9 cellular contexts compared by ENCODE assay signal in the genomic region with DNA sequence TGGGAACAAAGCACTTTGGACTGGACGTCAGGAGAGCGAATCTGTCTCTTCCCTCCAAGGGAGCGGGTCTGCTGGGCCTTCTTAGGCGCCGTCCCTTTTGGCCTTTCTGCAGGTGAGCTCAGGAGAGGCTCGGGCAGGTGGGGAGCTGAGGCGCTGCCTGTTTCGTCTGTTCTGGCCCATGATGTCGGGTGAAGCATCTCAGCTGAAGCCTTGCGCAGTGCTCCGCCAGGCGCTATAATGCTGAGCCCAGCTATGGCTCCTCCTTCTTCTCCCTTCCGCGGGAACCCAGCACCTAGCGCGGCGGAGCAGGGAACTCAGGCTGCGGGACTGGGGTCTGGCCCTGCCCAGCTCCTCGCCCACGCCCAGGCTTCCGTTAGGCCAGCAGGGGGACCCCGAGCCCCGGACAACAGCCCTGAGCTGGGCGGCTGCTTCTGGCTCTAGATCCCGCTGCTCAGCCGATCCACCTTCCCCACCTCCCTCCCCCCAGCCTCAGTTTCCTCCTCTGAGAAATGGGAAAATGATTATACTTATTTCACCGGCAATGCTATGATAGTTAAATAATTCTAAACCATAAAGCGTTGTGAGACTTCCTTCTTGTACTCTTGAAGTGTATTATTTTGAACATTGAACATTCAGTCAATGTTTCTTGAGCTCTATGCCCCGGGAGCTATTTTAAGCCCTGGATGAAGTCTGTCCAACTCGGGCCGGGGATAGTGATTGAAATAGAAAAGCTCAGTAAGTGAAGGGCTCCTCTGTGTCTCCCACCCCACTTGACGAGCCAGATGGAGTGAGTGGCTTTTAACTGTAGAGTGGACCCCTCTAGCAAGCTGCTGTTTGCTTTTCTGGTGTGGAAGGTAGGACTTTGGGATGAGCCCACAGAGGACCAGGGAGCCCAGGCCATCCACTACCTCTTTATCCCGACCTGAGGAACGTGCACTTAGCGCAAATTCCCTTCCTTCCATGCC. TPM values are rescaled to one million over a fixed set of nuclear protein-coding genes. Genes with fewer than 3 reads are reported as not detected.
DNase-seq lines count a peak whose midpoint lies in the region; ATAC-seq and TF ChIP-seq lines count a peak whose summit lies in the region.
"Had no signal": no experiment of that assay in that cellular context is flagged by ENCODE, and none has a peak within 500 bp of the region (broad histone marks: within the 10 kb centered on the region; RNA-seq: fewer than 3 reads in every experiment).

No MANE protein-coding gene starts in this region.

- no peaks in the 10 kb centered on the region for H3K4me1 ChIP-seq in Peyer's patch

- no peaks in the 10 kb centered on the region for H3K9me3 ChIP-seq in Peyer's patch

- no peak overlapping the region for H3K27ac ChIP-seq in Peyer's patch
- H3K27ac ChIP-seq in caudate nucleus (ENCODE audit: low read depth, low read length): no peak overlapping the region

- H3K4me3 ChIP-seq in Peyer's patch: no peak overlapping the region

- peak; percentile 51 for DNase-seq in DMS153 (lab: John Stamatoyannopoulos, UW)
- DNase-seq in HT1080 (ENCODE audit: low read depth): peak; percentile 64
- peak; percentile 25 to 70 (median 68) for DNase-seq in Peyer's patch
- DNase-seq in caudate nucleus (lab: John Stamatoyannopoulos, UW): peak in 43 of 61 donors; percentile 19 to 77 (median 46)
- peak; percentile 31 for DNase-seq in kidney glomerular epithelial cell (lab: John Stamatoyannopoulos, UW)
- peak; percentile 34 to 44 for DNase-seq in stimulated activated CD8-positive, alpha-beta memory T cell treated with anti-CD3 and anti-CD28 coated beads, Interleukin-2, amount 100 ng/mL, for 48 hours (ENCODE audit: low read depth in 2 of 2)

- ATAC-seq in HG03108 (IDR thresholded peaks at IDR 0.05; ENCODE audit: unreplicated experiment) (no peak), GM19324 (IDR thresholded peaks at IDR 0.05; ENCODE audit: low FRiP score, unreplicated experiment) (no peak)

- no peak for TF ChIP-seq POLR2A in Peyer's patch (IDR thresholded peaks at IDR 0.05)

- TF ChIP-seq CTCF in Peyer's patch (IDR thresholded peaks at IDR 0.05): peak in 5 of 6 experiments; percentile 36 to 57 (median 53)

- H3K36me3 ChIP-seq in Peyer's patch: no peaks in the 10 kb centered on the region

- H3K27me3 ChIP-seq in Peyer's patch: no peaks in the 10 kb centered on the region

RNA-seq across cellular contexts. Expression of a gene that starts 9.6 kb away (rescaled TPM):
- total RNA-seq in HT1080 (2014; rRNA removed; shearing (Covaris generic)): 3.8 and 6.2 TPM in 2 replicates
- polyA plus RNA-seq in HT1080 (2015; cell fraction: cytosol; rRNA removed): 2.3 and 3.5 TPM in 2 replicates
- polyA plus RNA-seq in HT1080 (2015; cell fraction: nucleus; rRNA removed): 3.4 and 6.7 TPM in 2 replicates
- total RNA-seq in Peyer's patch: 1 to 10 TPM in 1 of 4 donors, not detected in 3; 1.5 TPM
- total RNA-seq: activated CD8-positive, alpha-beta memory T cell treated with anti-CD3 and anti-CD28 coated beads for 36 hours had no signal

RNA-seq across cellular contexts. Expression of a gene that starts 32.1 kb away (rescaled TPM):
- total RNA-seq in HT1080 (2014; rRNA removed; shearing (Covaris generic)): not detected in 2 replicates
- polyA plus RNA-seq in HT1080 (2015; cell fraction: cytosol; rRNA removed): not detected in 2 replicates
- not detected in 2 replicates for polyA plus RNA-seq in HT1080 (2015; cell fraction: nucleus; rRNA removed)
- total RNA-seq in Peyer's patch: not detected
- total RNA-seq: activated CD8-positive, alpha-beta memory T cell treated with anti-CD3 and anti-CD28 coated beads for 36 hours had no signal

RNA-seq across cellular contexts. Expression of a gene that starts 57.7 kb away (rescaled TPM):
- total RNA-seq in HT1080 (2014; rRNA removed; shearing (Covaris generic)): not detected in 2 replicates
- polyA plus RNA-seq in HT1080 (2015; cell fraction: cytosol; rRNA removed): not detected in 2 replicates
- not detected in 2 replicates for polyA plus RNA-seq in HT1080 (2015; cell fraction: nucleus; rRNA removed)
- total RNA-seq in Peyer's patch: not detected
- total RNA-seq: activated CD8-positive, alpha-beta memory T cell treated with anti-CD3 and anti-CD28 coated beads for 36 hours had no signal
